ENCODE assay signal across 1 cellular context in genomic region chr19:49849433-49850220, GRCh38.
TF ChIP-seq lines count a peak whose summit lies in the region.

No MANE protein-coding gene starts in this region.

TF ChIP-seq in K562, 482 proteins besides CTCF, POLR2A, EP300 and RAD21 (continued from another document and continues in another):
- no peak for TF ChIP-seq CREB5 (CRISPR knock-in tag; IDR thresholded peaks at IDR 0.05)
- no peak for TF ChIP-seq NR2C1 (IDR thresholded peaks at IDR 0.05)
- no peak for TF ChIP-seq NR2C1 (tag; IDR thresholded peaks at IDR 0.05)
- no peak for TF ChIP-seq NFXL1 (CRISPR knock-in tag; IDR thresholded peaks at IDR 0.05)
- no peak for TF ChIP-seq TFAM (CRISPR knock-in tag; conservative IDR thresholded peaks at IDR 0.05)
- TF ChIP-seq PREB (CRISPR knock-in tag; IDR thresholded peaks at IDR 0.05) = 0 out of 2 replicates have a peak, but pooled peaks have one; percentile 37
- TF ChIP-seq ZNF766 (CRISPR knock-in tag; conservative IDR thresholded peaks at IDR 0.05) = no peak
- TF ChIP-seq NKRF (IDR thresholded peaks at IDR 0.05; ENCODE audit: borderline replicate concordance) = 0 out of 2 replicates have a peak, but pooled peaks have one; percentile 59
- 0 out of 2 replicates have a peak, but pooled peaks have one; percentile 48 for TF ChIP-seq PTTG1 (tag; IDR thresholded peaks at IDR 0.05; ENCODE audit: low read depth)
- no peak for TF ChIP-seq ETV5 (CRISPR knock-in tag; IDR thresholded peaks at IDR 0.05; ENCODE audit: low read depth)
- no peak for TF ChIP-seq CXXC5 (CRISPR knock-in tag; IDR thresholded peaks at IDR 0.05)
- TF ChIP-seq RNF219 (CRISPR knock-in tag; IDR thresholded peaks at IDR 0.05) = no peak
- 0 out of 4 replicates have a peak, but pooled peaks of 1 of the 2 experiments have one; percentile 43 for TF ChIP-seq CSDE1 (IDR thresholded peaks at IDR 0.05)
- no peak for TF ChIP-seq ZNF644 (tag; IDR thresholded peaks at IDR 0.05; ENCODE audit: low read depth)
- no peak for TF ChIP-seq NR0B1 (IDR thresholded peaks at IDR 0.05; ENCODE audit: partially characterized antibody)
- no peak for TF ChIP-seq MITF (IDR thresholded peaks at IDR 0.05)
- no peak for TF ChIP-seq KDM4B (IDR thresholded peaks at IDR 0.05; ENCODE audit: borderline replicate concordance in 2 of 2, low read depth in 1 of 2)
- TF ChIP-seq, protein P1, sequence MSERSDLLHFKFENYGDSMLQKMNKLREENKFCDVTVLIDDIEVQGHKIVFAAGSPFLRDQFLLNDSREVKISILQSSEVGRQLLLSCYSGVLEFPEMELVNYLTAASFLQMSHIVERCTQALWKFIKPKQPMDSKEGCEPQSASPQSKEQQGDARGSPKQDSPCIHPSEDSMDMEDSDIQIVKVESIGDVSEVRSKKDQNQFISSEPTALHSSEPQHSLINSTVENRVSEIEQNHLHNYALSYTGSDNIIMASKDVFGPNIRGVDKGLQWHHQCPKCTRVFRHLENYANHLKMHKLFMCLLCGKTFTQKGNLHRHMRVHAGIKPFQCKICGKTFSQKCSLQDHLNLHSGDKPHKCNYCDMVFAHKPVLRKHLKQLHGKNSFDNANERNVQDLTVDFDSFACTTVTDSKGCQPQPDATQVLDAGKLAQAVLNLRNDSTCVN (CRISPR knock-in tag; IDR thresholded peaks at IDR 0.05) = no peak
- TF ChIP-seq DIDO1 (tag; IDR thresholded peaks at IDR 0.05; ENCODE audit: low read depth) = no peak
- no peak for TF ChIP-seq NFE2L1 (tag; IDR thresholded peaks at IDR 0.05; ENCODE audit: borderline replicate concordance, low read depth)
- TF ChIP-seq TCF7 (IDR thresholded peaks at IDR 0.05; ENCODE audit: borderline replicate concordance) = no peak
- TF ChIP-seq ZNF449 (CRISPR knock-in tag; IDR thresholded peaks at IDR 0.05) = no peak
- no peak for TF ChIP-seq TAF9B (IDR thresholded peaks at IDR 0.05; ENCODE audit: partially characterized antibody)
- no peak for TF ChIP-seq SRSF3 (IDR thresholded peaks at IDR 0.05; ENCODE audit: insufficient read depth, low read length)
- TF ChIP-seq TCF3 (CRISPR knock-in tag; IDR thresholded peaks at IDR 0.05) = 0 out of 2 replicates have a peak, but pooled peaks have one; percentile 11
- no peak for TF ChIP-seq UBTF (IDR thresholded peaks at IDR 0.05; ENCODE audit: borderline replicate concordance in 1 of 2, low read depth in 2 of 2, low read length in 2 of 2)
- no peak for TF ChIP-seq MAZ (CRISPR knock-in tag; conservative IDR thresholded peaks at IDR 0.05 in 1 of 2, IDR thresholded peaks at IDR 0.05 in 1 of 2)
- 0 out of 2 replicates have a peak, but pooled peaks have one; percentile 16 for TF ChIP-seq ELF4 (CRISPR knock-in tag; IDR thresholded peaks at IDR 0.05)
- TF ChIP-seq, protein P2, sequence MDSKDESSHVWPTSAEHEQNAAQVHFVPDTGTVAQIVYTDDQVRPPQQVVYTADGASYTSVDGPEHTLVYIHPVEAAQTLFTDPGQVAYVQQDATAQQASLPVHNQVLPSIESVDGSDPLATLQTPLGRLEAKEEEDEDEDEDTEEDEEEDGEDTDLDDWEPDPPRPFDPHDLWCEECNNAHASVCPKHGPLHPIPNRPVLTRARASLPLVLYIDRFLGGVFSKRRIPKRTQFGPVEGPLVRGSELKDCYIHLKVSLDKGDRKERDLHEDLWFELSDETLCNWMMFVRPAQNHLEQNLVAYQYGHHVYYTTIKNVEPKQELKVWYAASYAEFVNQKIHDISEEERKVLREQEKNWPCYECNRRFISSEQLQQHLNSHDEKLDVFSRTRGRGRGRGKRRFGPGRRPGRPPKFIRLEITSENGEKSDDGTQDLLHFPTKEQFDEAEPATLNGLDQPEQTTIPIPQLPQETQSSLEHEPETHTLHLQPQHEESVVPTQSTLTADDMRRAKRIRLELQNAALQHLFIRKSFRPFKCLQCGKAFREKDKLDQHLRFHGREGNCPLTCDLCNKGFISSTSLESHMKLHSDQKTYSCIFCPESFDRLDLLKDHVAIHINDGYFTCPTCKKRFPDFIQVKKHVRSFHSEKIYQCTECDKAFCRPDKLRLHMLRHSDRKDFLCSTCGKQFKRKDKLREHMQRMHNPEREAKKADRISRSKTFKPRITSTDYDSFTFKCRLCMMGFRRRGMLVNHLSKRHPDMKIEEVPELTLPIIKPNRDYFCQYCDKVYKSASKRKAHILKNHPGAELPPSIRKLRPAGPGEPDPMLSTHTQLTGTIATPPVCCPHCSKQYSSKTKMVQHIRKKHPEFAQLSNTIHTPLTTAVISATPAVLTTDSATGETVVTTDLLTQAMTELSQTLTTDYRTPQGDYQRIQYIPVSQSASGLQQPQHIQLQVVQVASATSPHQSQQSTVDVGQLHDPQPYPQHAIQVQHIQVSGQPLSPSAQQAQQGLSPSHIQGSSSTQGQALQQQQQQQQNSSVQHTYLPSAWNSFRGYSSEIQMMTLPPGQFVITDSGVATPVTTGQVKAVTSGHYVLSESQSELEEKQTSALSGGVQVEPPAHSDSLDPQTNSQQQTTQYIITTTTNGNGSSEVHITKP (IDR thresholded peaks at IDR 0.05; ENCODE audit: partially characterized antibody) = peak; percentile 4
- TF ChIP-seq ZBTB7A (IDR thresholded peaks at IDR 0.05; ENCODE audit: borderline replicate concordance, control insufficient read depth, low read depth, low read length) = no peak
- 0 out of 4 replicates have a peak, but pooled peaks of 1 of the 2 experiments have one; percentile 13 for TF ChIP-seq KDM1A (IDR thresholded peaks at IDR 0.05)
- no peak for TF ChIP-seq NR1H2 (CRISPR knock-in tag; IDR thresholded peaks at IDR 0.05)
- no peak for TF ChIP-seq PURB (CRISPR knock-in tag; IDR thresholded peaks at IDR 0.05; ENCODE audit: low read depth)
- TF ChIP-seq POU5F1 (IDR thresholded peaks at IDR 0.05; ENCODE audit: borderline replicate concordance, low read depth, low read length, partially characterized antibody) = no peak
- TF ChIP-seq TCF7L2 (IDR thresholded peaks at IDR 0.05; ENCODE audit: low read depth, low read length) = no peak
- TF ChIP-seq STAT6 (CRISPR knock-in tag; IDR thresholded peaks at IDR 0.05) = no peak
- TF ChIP-seq SREBF2 (CRISPR knock-in tag; IDR thresholded peaks at IDR 0.05) = no peak
